8 cellular contexts compared by ENCODE assay signal in genomic region chr11:798093-798713, GRCh38. TPM values are rescaled to one million over a fixed set of nuclear protein-coding genes. Genes with fewer than 3 reads are reported as not detected.
DNase-seq lines count a peak whose midpoint lies in the region; ATAC-seq, FAIRE-seq and TF ChIP-seq lines count a peak whose summit lies in the region.

TSS of gene SLC25A22 (minus strand) at chr11:798281. CDS start at chr11:795006, 3,275 bp downstream.

- no peak within 1 kb of the TSS for H2BK15ac ChIP-seq in H9 (ENCODE audit: low read depth, low read length)

- no peak within 1 kb of the TSS for H3K56ac ChIP-seq in H9 (ENCODE audit: insufficient read length, low read depth, low read length)

- peak within 1 kb of the TSS; percentile 72 for H3K4me2 ChIP-seq in H9 (ENCODE audit: insufficient read depth, insufficient read length, low read length)

- H3K18ac ChIP-seq in H9 (ENCODE audit: insufficient read length, low read depth, low read length): peak within 1 kb of the TSS; percentile 28

- H3K79me2 ChIP-seq in H9 (ENCODE audit: insufficient read depth, low read length): no peaks in the 10 kb centered on the region

- H3K27me3 Mint-ChIP-seq in H9 (ENCODE audit: low read depth) (no peaks in the 10 kb centered on the region), progenitor cell of endocrine pancreas (no peaks in the 10 kb centered on the region)

- peaks cover 8 to 18% of the 10 kb centered on the region in 2 experiments for H3K4me1 Mint-ChIP-seq in H9
- peaks cover 7% of the 10 kb centered on the region for H3K4me1 Mint-ChIP-seq in progenitor cell of endocrine pancreas (ENCODE audit: low read depth)

- peak within 1 kb of the TSS in 1 of 3 experiments; percentile 89; a peak in 2 of 7 replicates for H3K27ac Mint-ChIP-seq in H9
- peak within 1 kb of the TSS; percentile 92 for H3K27ac Mint-ChIP-seq in progenitor cell of endocrine pancreas

- H3K14ac ChIP-seq in H9 (ENCODE audit: insufficient read depth, low read length): peak within 1 kb of the TSS; percentile 37; the same call in 1 of the 2 replicates

- H2BK20ac ChIP-seq in H9 (ENCODE audit: low read depth, low read length, poor library complexity, severe bottlenecking): no peak within 1 kb of the TSS

- no peak within 1 kb of the TSS for H4K91ac ChIP-seq in H9 (ENCODE audit: insufficient read length, low read depth, low read length)

- H3K9ac ChIP-seq in H9 (ENCODE audit: extremely low read depth, insufficient read length, low read length) (peak within 1 kb of the TSS; percentile 36), adipocyte (ENCODE audit: low read length) (peak within 1 kb of the TSS; percentile 87)

- H3K4me1 ChIP-seq in H9 (ENCODE audit: insufficient read depth, low read length) (no peaks in the 10 kb centered on the region; the same call in 1 of the 2 replicates), adipocyte (ENCODE audit: control insufficient read depth, insufficient read depth, low read length) (peaks cover 18% of the 10 kb centered on the region), heart right ventricle (peaks cover 17 to 42% (median 30%) of the 10 kb centered on the region in 9 donors)

- intact Hi-C loops in heart right ventricle (cut with DNase I): no loop called here

- no peak within 1 kb of the TSS for H2BK12ac ChIP-seq in H9 (ENCODE audit: insufficient read length, low read depth, low read length)

- H3K36me3 Mint-ChIP-seq in H9 (ENCODE audit: insufficient read depth in 1 of 3, low read depth in 3 of 3): peaks cover 0 to 15% (median 11%) of the 10 kb centered on the region in 3 experiments; a peak in 4 of 7 replicates
- H3K36me3 Mint-ChIP-seq in progenitor cell of endocrine pancreas (ENCODE audit: insufficient read depth): no peaks in the 10 kb centered on the region

- H2AFZ ChIP-seq in H9 (ENCODE audit: low read length): no peak within 1 kb of the TSS

- H3K36me3 ChIP-seq in MG63 (peaks cover 41% of the 10 kb centered on the region), adipocyte (ENCODE audit: control insufficient read depth, insufficient read depth, low read length, severe bottlenecking) (peaks cover 33% of the 10 kb centered on the region), heart right ventricle (peaks cover 0 to 48% (median 5%) of the 10 kb centered on the region in 9 donors)

- no peak within 1 kb of the TSS for H3K4ac ChIP-seq in H9 (ENCODE audit: low read depth, low read length)

- WGBS in H9 (ENCODE audit: extremely low coverage, insufficient read length, low lambda C conversion rate): no CpG with 5 or more reads among the region's 69 CpGs
- 5% methylated on average over 60 to 69 of the region's 69 CpGs for WGBS in heart right ventricle, 2 donors

- H3K9me3 Mint-ChIP-seq in H9 (no peaks in the 10 kb centered on the region), progenitor cell of endocrine pancreas (ENCODE audit: low read depth) (no peaks in the 10 kb centered on the region)

- H2BK120ac ChIP-seq in H9 (ENCODE audit: low read depth, low read length, poor library complexity, severe bottlenecking): no peak within 1 kb of the TSS

- H2BK5ac ChIP-seq in H9 (ENCODE audit: insufficient read length, low read length): no peak within 1 kb of the TSS

- H3K4me3 Mint-ChIP-seq in H9 (peak within 1 kb of the TSS; percentile 75 to 87), progenitor cell of endocrine pancreas (ENCODE audit: low read depth) (peak within 1 kb of the TSS; percentile 82)

- H3K27me3 ChIP-seq in H9 (ENCODE audit: insufficient read depth, low read length): no peaks in the 10 kb centered on the region
- H3K27me3 ChIP-seq in MG63: no peaks in the 10 kb centered on the region
- no peaks in the 10 kb centered on the region for H3K27me3 ChIP-seq in adipocyte (replicated peaks; ENCODE audit: control insufficient read depth, insufficient read depth, low read length)
- H3K27me3 ChIP-seq in heart right ventricle: no peaks in the 10 kb centered on the region

- H3K27ac ChIP-seq in H9 (ENCODE audit: insufficient read length, low read depth, low read length) (no peak within 1 kb of the TSS), heart right ventricle (peak within 1 kb of the TSS; percentile 23 to 92 (median 84))

- peak; percentile 80 for DNase-seq in H9
- peak; percentile 84 for DNase-seq in MG63
- DNase-seq in T follicular helper cell (ENCODE audit: low read depth): peak; percentile 72
- peak; percentile 96 for DNase-seq in adipocyte (ENCODE audit: low read depth)
- peak; percentile 68 to 83 for DNase-seq in heart right ventricle
- DNase-seq in progenitor cell of endocrine pancreas (ENCODE audit: low spot score, unreplicated experiment): peak; percentile 86
- peak; percentile 85 for DNase-seq in urothelium cell line (ENCODE audit: low spot score)

- no peak within 1 kb of the TSS for H3T11ph ChIP-seq in H9 (ENCODE audit: low read length)

- no peak within 1 kb of the TSS for H3K23ac ChIP-seq in H9 (ENCODE audit: insufficient read length, low read depth, low read length)

- no peak within 1 kb of the TSS for H2AK5ac ChIP-seq in H9 (ENCODE audit: insufficient read length, low read length)

- peaks cover 9% of the 10 kb centered on the region for H3K23me2 ChIP-seq in H9 (ENCODE audit: insufficient read length, low read depth, low read length, poor library complexity, severe bottlenecking)

- TF ChIP-seq CTCF in H9 (conservative IDR thresholded peaks at IDR 0.05) (peak; percentile 78), heart right ventricle (IDR thresholded peaks at IDR 0.05) (peak; percentile 69 to 95 (median 83)), progenitor cell of endocrine pancreas (IDR thresholded peaks at IDR 0.05; ENCODE audit: unreplicated experiment) (peak; percentile 83)

- H4K8ac ChIP-seq in H9 (replicated peaks; ENCODE audit: insufficient read length, low read depth, low read length): no peak within 1 kb of the TSS

- H3K4me3 ChIP-seq in GM08714 (ENCODE audit: low read length) (peak within 1 kb of the TSS; percentile 67), MG63 (peak within 1 kb of the TSS; percentile 99), adipocyte (ENCODE audit: low read length) (peak within 1 kb of the TSS; percentile 91), heart right ventricle (peak within 1 kb of the TSS; percentile 45 to 99 (median 78))

- H3K79me1 ChIP-seq in H9 (ENCODE audit: insufficient read depth, low read depth, low read length, poor library complexity, severe bottlenecking): no peaks in the 10 kb centered on the region

- H4K20me1 ChIP-seq in H9 (ENCODE audit: control insufficient read depth, insufficient read depth, insufficient read length): peaks cover 2% of the 10 kb centered on the region

- no peak within 1 kb of the TSS for H4K5ac ChIP-seq in H9 (ENCODE audit: insufficient read length, low read depth, low read length)

- H3K9me3 ChIP-seq in H9 (ENCODE audit: control insufficient read depth, low read depth, low read length) (no peaks in the 10 kb centered on the region), MG63 (no peaks in the 10 kb centered on the region), adipocyte (ENCODE audit: control insufficient read depth, low read length) (no peaks in the 10 kb centered on the region), heart right ventricle (no peaks in the 10 kb centered on the region)

- ATAC-seq in heart right ventricle: peak; percentile 32 to 83 (median 58)

- peak; percentile 37 for FAIRE-seq in urothelium cell line (lab: Jason Lieb, UNC)

RNA-seq across cellular contexts. Expression of gene SLC25A22, which starts in this region (rescaled TPM):
- 51.9 and 54.6 TPM in 2 replicates for total RNA-seq in H9 (2021)
- 28.6 and 31.3 TPM in 2 replicates for total RNA-seq in MG63 (2014; rRNA removed; shearing (Covaris generic); ENCODE audit: low replicate concordance)
- total RNA-seq in heart right ventricle: 1 to 10 TPM; 2.2 to 8.6 (median 4.0) TPM
- polyA plus RNA-seq in heart right ventricle: 10 to 100 TPM in 1 of 2 donors, 1 to 10 TPM in 1; 3.0 to 11.1 TPM
- total RNA-seq in progenitor cell of endocrine pancreas: 40.5 and 48.9 TPM in 2 replicates
